ENCODE assay signal across 10 cellular contexts in genomic region chr17:13003454-13003851, GRCh38. TPM values are rescaled to one million over a fixed set of nuclear protein-coding genes. Genes with fewer than 3 reads are reported as not detected.
DNase-seq lines count a peak whose midpoint lies in the region; ATAC-seq, FAIRE-seq and TF ChIP-seq lines count a peak whose summit lies in the region.
"Had no signal": no experiment of that assay in that cellular context is flagged by ENCODE, and none has a peak within 500 bp of the region (broad histone marks: within the 10 kb centered on the region; RNA-seq: fewer than 3 reads in every experiment).

No MANE protein-coding gene starts in this region.

- no peaks in the 10 kb centered on the region for H3K9me1 ChIP-seq in K562 (ENCODE audit: control insufficient read depth, insufficient read depth, low read length)

- H3K27ac ChIP-seq in K562 (ENCODE audit: extremely low read depth, low read depth, low read length) = no peak overlapping the region
- H3K27ac ChIP-seq in lower lobe of right lung = no peak overlapping the region
- no peak overlapping the region for H3K27ac ChIP-seq in upper lobe of left lung
- H3K27ac ChIP-seq: GM23248 had no signal

- FAIRE-seq in K562 (lab: Jason Lieb, UNC) = no peak

- H3K27ac Mint-ChIP-seq in activated naive CD8-positive, alpha-beta T cell treated with anti-CD3 and anti-CD28 coated beads, Interleukin-2, amount 50 U/mL, for 24 hours = no peak overlapping the region
- no peak overlapping the region for H3K27ac Mint-ChIP-seq in activated naive CD8-positive, alpha-beta T cell treated with anti-CD3 and anti-CD28 coated beads for 36 hours

- H3K9me3 Mint-ChIP-seq in activated naive CD8-positive, alpha-beta T cell treated with anti-CD3 and anti-CD28 coated beads, Interleukin-2, amount 50 U/mL, for 24 hours = no peaks in the 10 kb centered on the region
- no peaks in the 10 kb centered on the region for H3K9me3 Mint-ChIP-seq in activated naive CD8-positive, alpha-beta T cell treated with anti-CD3 and anti-CD28 coated beads for 36 hours

- H2AFZ ChIP-seq in K562 (ENCODE audit: low read depth, low read length) = no peak overlapping the region
- H2AFZ ChIP-seq: GM23248 had no signal

- H3K9ac ChIP-seq in K562 (ENCODE audit: insufficient read depth in 1 of 2, low read depth in 2 of 2, low read length in 2 of 2) = peak overlapping the region in 1 of 2 experiments; percentile 2; a peak in 1 of 4 replicates
- H3K9ac ChIP-seq: GM23248 had no signal

- in situ Hi-C loops in K562 (cut with MboI) = no loop called here

- WGBS in K562 (ENCODE audit: insufficient coverage, low coverage, missing lambda C conversion rate) = 82% methylated on average over 8 of the region's 9 CpGs
- 76 to 95% methylated on average over 3 to 5 of the region's 9 CpGs for WGBS in upper lobe of left lung, 2 donors

- no peaks in the 10 kb centered on the region for H3K9me3 ChIP-seq in K562 (replicated peaks; ENCODE audit: control insufficient read depth, insufficient read depth, low read depth, low read length)
- no peaks in the 10 kb centered on the region for H3K9me3 ChIP-seq in lower lobe of right lung
- no peaks in the 10 kb centered on the region for H3K9me3 ChIP-seq in upper lobe of left lung

- no peak overlapping the region for H3K4me3 ChIP-seq in K562
- H3K4me3 ChIP-seq in lower lobe of right lung = no peak overlapping the region
- H3K4me3 ChIP-seq in upper lobe of left lung = no peak overlapping the region
- H3K4me3 ChIP-seq: GM23248 had no signal

- H3K27me3 Mint-ChIP-seq in activated naive CD8-positive, alpha-beta T cell treated with anti-CD3 and anti-CD28 coated beads, Interleukin-2, amount 50 U/mL, for 24 hours = no peaks in the 10 kb centered on the region
- H3K27me3 Mint-ChIP-seq in activated naive CD8-positive, alpha-beta T cell treated with anti-CD3 and anti-CD28 coated beads for 36 hours = no peaks in the 10 kb centered on the region

- no peak for DNase-seq in activated naive CD8-positive, alpha-beta T cell treated with anti-CD3 and anti-CD28 coated beads, Interleukin-2, amount 50 U/mL, for 24 hours
- no peak for DNase-seq in activated naive CD8-positive, alpha-beta T cell treated with anti-CD3 and anti-CD28 coated beads for 36 hours
- DNase-seq in K562 (ENCODE audit: extremely low read depth in 1 of 4, low spot score in 3 of 4) = no peak
- DNase-seq in lower lobe of right lung = no peak
- peak in 1 of 2 donors; percentile 52 for DNase-seq in upper lobe of left lung
- no peak for DNase-seq in 8988T
- no peak for DNase-seq in NCI-H2227 treated with DMSO at 0.1 percent for 48 hours (lab: John Stamatoyannopoulos, UW)
- DNase-seq in HuH-7.5 (ENCODE audit: low spot score) = no peak
- DNase-seq: DMS 273 treated with DMSO at 0.1 percent for 48 hours had no signal

- TF ChIP-seq EP300 in K562 (IDR thresholded peaks at IDR 0.05; ENCODE audit: low read length) (no peak), upper lobe of left lung (IDR thresholded peaks at IDR 0.05) (no peak)

- no peak overlapping the region for H3K4me3 Mint-ChIP-seq in activated naive CD8-positive, alpha-beta T cell treated with anti-CD3 and anti-CD28 coated beads, Interleukin-2, amount 50 U/mL, for 24 hours
- H3K4me3 Mint-ChIP-seq in activated naive CD8-positive, alpha-beta T cell treated with anti-CD3 and anti-CD28 coated beads for 36 hours = no peak overlapping the region

- CTCF ChIA-PET in K562 (lab: Yijun Ruan, JAX; ENCODE audit: low intra/inter-chr PET ratio) = interaction anchor here (1.5 kb wide), 1 partner anchor 823 kb away, joined by 4 read pairs; no protein-coding TSS in a partner anchor

- no peak for TF ChIP-seq RAD21 in K562 (CRISPR knock-in tag; conservative IDR thresholded peaks at IDR 0.05 in 1 of 2, IDR thresholded peaks at IDR 0.05 in 1 of 2)

- BruUV-seq in K562 (replicated peaks; lab: Mats Ljungman, UMichigan) = no TSS peak

- H4K20me1 ChIP-seq in K562 (replicated peaks; ENCODE audit: control insufficient read depth, insufficient read depth, low read length) = 0 out of 2 replicates have a peak, but pooled peaks cover 14% of the 10 kb centered on the region

- intact Hi-C loops in K562 (cut with micrococcal nuclease) = no loop called here
- intact Hi-C loops in lower lobe of right lung (cut with DNase I) = no loop called here

- POLR2A ChIA-PET in K562 (lab: Yijun Ruan, JAX) = interaction anchor here (2.5 kb wide), 1 partner anchor 14 kb away, joined by 8 read pairs; the partner anchor contains the start of gene ELAC2

- peak; percentile 41 for ATAC-seq in activated naive CD8-positive, alpha-beta T cell treated with anti-CD3 and anti-CD28 coated beads, Interleukin-2, amount 50 U/mL, for 24 hours
- ATAC-seq in K562 (peak; percentile 72), lower lobe of right lung (peak; percentile 13 to 18), upper lobe of left lung (ENCODE audit: low FRiP score in 2 of 2) (peak; percentile 17 to 30)

- H3K4me1 ChIP-seq in K562 (replicated peaks in 1 of 2; ENCODE audit: control insufficient read depth in 2 of 2, insufficient read depth in 2 of 2, low read length in 2 of 2) = peaks cover 0 to 4% of the 10 kb centered on the region in 2 experiments; a peak in 2 of 5 replicates
- H3K4me1 ChIP-seq in lower lobe of right lung = no peaks in the 10 kb centered on the region
- peaks cover 0 to 15% (median 2%) of the 10 kb centered on the region in 4 donors for H3K4me1 ChIP-seq in upper lobe of left lung

- TF ChIP-seq CTCF in K562 (IDR thresholded peaks at IDR 0.05 in 2 of 3, conservative IDR thresholded peaks at IDR 0.05 in 1 of 3; ENCODE audit: insufficient read depth in 2 of 3, low read depth in 1 of 3, low read length in 3 of 3) (peak in 1 of 3 experiments; percentile 23; a peak in 1 of 6 replicates), lower lobe of right lung (IDR thresholded peaks at IDR 0.05) (peak; percentile 29), upper lobe of left lung (IDR thresholded peaks at IDR 0.05) (peak in 1 of 6 experiments; percentile 4)

- H3K79me2 ChIP-seq in K562 (ENCODE audit: control insufficient read depth, insufficient read depth, low read length) = no peaks in the 10 kb centered on the region

- H3K4me2 ChIP-seq in K562 (ENCODE audit: insufficient read depth, low read length) = no peak overlapping the region

- H3K27me3 ChIP-seq in K562 (ENCODE audit: control insufficient read depth in 2 of 2, insufficient read depth in 2 of 2, low read length in 2 of 2) = no peaks in the 10 kb centered on the region
- no peaks in the 10 kb centered on the region for H3K27me3 ChIP-seq in lower lobe of right lung (ENCODE audit: low read depth)
- no peaks in the 10 kb centered on the region for H3K27me3 ChIP-seq in upper lobe of left lung

- TF ChIP-seq POLR2A in K562 (conservative IDR thresholded peaks at IDR 0.05) (no peak), upper lobe of left lung (IDR thresholded peaks at IDR 0.05) (no peak)

- peaks cover 79% of the 10 kb centered on the region for H3K36me3 ChIP-seq in K562 (ENCODE audit: control insufficient read depth, insufficient read depth, low read length)
- H3K36me3 ChIP-seq in lower lobe of right lung = peaks cover 99% of the 10 kb centered on the region
- peaks cover 14 to 96% (median 88%) of the 10 kb centered on the region in 4 donors for H3K36me3 ChIP-seq in upper lobe of left lung

- H3K4me1 Mint-ChIP-seq in activated naive CD8-positive, alpha-beta T cell treated with anti-CD3 and anti-CD28 coated beads, Interleukin-2, amount 50 U/mL, for 24 hours = no peaks in the 10 kb centered on the region
- peaks cover 3% of the 10 kb centered on the region for H3K4me1 Mint-ChIP-seq in activated naive CD8-positive, alpha-beta T cell treated with anti-CD3 and anti-CD28 coated beads for 36 hours

- peaks cover 33% of the 10 kb centered on the region for H3K36me3 Mint-ChIP-seq in activated naive CD8-positive, alpha-beta T cell treated with anti-CD3 and anti-CD28 coated beads, Interleukin-2, amount 50 U/mL, for 24 hours (ENCODE audit: low read depth)
- H3K36me3 Mint-ChIP-seq in activated naive CD8-positive, alpha-beta T cell treated with anti-CD3 and anti-CD28 coated beads for 36 hours = peaks cover 7% of the 10 kb centered on the region

TF ChIP-seq in K562, 482 proteins besides CTCF, POLR2A, EP300 and RAD21 (continues in another document):
- no peak for TF ChIP-seq ARID3B (CRISPR knock-in tag; IDR thresholded peaks at IDR 0.05; ENCODE audit: borderline replicate concordance)

RNA-seq across cellular contexts. Expression of gene ELAC2, which starts 14.4 kb away (rescaled TPM):
- 10 to 100 TPM; 90.2 to 90.3 TPM for total RNA-seq in activated naive CD8-positive, alpha-beta T cell treated with anti-CD3 and anti-CD28 coated beads for 36 hours
- 98.9 and 141 TPM in 2 replicates for total RNA-seq in K562 (2011; cell fraction: chromatin; rRNA removed; ENCODE audit: low replicate concordance)
- 83.5 and 84.0 TPM in 2 replicates for total RNA-seq in K562 (2011; cell fraction: nucleolus; rRNA removed)
- 72.4 and 81.0 TPM in 2 replicates for total RNA-seq in K562 (2011; cell fraction: nucleoplasm; rRNA removed)
- 113 and 129 TPM in 2 replicates for total RNA-seq in K562 (2014; rRNA removed)
- 54.4 and 66.3 TPM in 2 replicates for total RNA-seq in K562 (2014; rRNA removed; fragmentation: Illumina TruSeq; extraction: Trizol)
- 70.6 and 76.0 TPM in 2 replicates for total RNA-seq in K562 (2015; rRNA removed; fragmentation: Illumina TruSeq; extraction: Trizol)
- total RNA-seq in K562 (2021) = 71.4 and 73.2 TPM in 2 replicates
- 61.4 and 64.0 TPM in 2 replicates for polyA plus RNA-seq in K562 (2011; rRNA removed)
- polyA plus RNA-seq in K562 (2011; cell fraction: cytosol; rRNA removed) = 71.8 and 115 TPM in 2 replicates
- 142 and 185 TPM in 2 replicates for polyA plus RNA-seq in K562 (2011; cell fraction: nucleus; rRNA removed)
- polyA plus RNA-seq in K562 (2012) = 38.3 and 51.5 TPM in 2 replicates
- 86.7 and 96.6 TPM in 2 replicates for polyA plus RNA-seq in K562 (2014; fragmentation: Illumina TruSeq; extraction: Trizol)
- polyA plus RNA-seq in K562 (2014; fragmentation: Nextera tagmentation; extraction: Ambion mirVana) = 1 to 10 TPM; 4.5 to 8.4 TPM
- 78.4 and 85.1 TPM in 2 replicates for polyA plus RNA-seq in K562 (2014; rRNA removed)
- polyA minus RNA-seq in K562 (2011; rRNA and poly(A)+ RNA removed) = 65.1 and 108 TPM in 2 replicates
- polyA minus RNA-seq in K562 (2011; cell fraction: cytosol; rRNA and poly(A)+ RNA removed) = 39.2 and 53.1 TPM in 2 replicates
- 48.5 and 55.0 TPM in 2 replicates for polyA minus RNA-seq in K562 (2011; cell fraction: nucleus; rRNA and poly(A)+ RNA removed)
- total RNA-seq in lower lobe of right lung = 41.0 TPM
- 10 to 100 TPM; 40.5 to 67.1 (median 46.4) TPM for total RNA-seq in upper lobe of left lung

Comparison
In these comparisons a context has a peak if more than half of its experiments do, and no peak if none do; other contexts are left out.
1. ATAC-seq: peak in every context shown above with its lines; median percentile 72 in K562; 41 in activated naive CD8-positive, alpha-beta T cell treated with anti-CD3 and anti-CD28 coated beads, Interleukin-2, amount 50 U/mL, for 24 hours; 24 in upper lobe of left lung; 16 in lower lobe of right lung.